Comparison of ENCODE assay signal across 23 cellular contexts in the genomic region with DNA sequence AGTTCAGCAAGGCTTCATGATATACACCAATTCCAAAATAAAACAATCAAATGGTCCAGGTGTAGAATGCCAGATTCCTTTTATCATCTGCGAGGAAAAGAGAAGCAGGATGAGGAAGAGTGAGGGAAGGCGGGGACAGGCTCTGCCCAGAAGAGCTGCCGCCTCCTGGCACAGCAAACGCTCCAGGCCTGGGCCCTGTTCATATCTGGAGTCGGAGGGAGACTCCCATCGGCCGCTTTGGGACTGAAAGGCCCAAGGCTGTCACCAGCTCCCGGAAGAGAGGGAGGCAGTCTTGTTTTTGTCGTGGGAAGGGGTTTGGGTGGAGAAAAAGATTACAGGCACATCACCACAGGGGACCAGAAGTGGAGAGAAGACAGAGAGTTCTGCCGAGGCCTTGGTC. TPM values are rescaled to one million over a fixed set of nuclear protein-coding genes. Genes with fewer than 3 reads are reported as not detected.
DNase-seq lines count a peak whose midpoint lies in the region; ATAC-seq and TF ChIP-seq lines count a peak whose summit lies in the region.
"Had no signal": no experiment of that assay in that cellular context is flagged by ENCODE, and none has a peak within 500 bp of the region (broad histone marks: within the 10 kb centered on the region; RNA-seq: fewer than 3 reads in every experiment).

No MANE protein-coding gene starts in this region.

- H3K27me3 Mint-ChIP-seq in activated CD4-positive, alpha-beta T cell treated with anti-CD3 and anti-CD28 coated beads, Interleukin-2, amount 10 ng/mL, durations not matched to agents 24 days and 14 days: no peaks in the 10 kb centered on the region
- no peaks in the 10 kb centered on the region for H3K27me3 Mint-ChIP-seq in central memory CD8-positive, alpha-beta T cell
- H3K27me3 Mint-ChIP-seq in type B pancreatic cell: no peaks in the 10 kb centered on the region
- H3K27me3 Mint-ChIP-seq: activated CD4-positive, alpha-beta memory T cell treated with anti-CD3 and anti-CD28 coated beads, Interleukin-2, amount 10 ng/mL, durations not matched to agents 7 days and 5 days had no signal

- H3K27ac Mint-ChIP-seq in activated CD4-positive, alpha-beta T cell treated with anti-CD3 and anti-CD28 coated beads, Interleukin-2, amount 10 ng/mL, durations not matched to agents 24 days and 14 days: peak overlapping the region; percentile 11
- H3K27ac Mint-ChIP-seq in central memory CD8-positive, alpha-beta T cell (ENCODE audit: low read depth): peak overlapping the region; percentile 19
- H3K27ac Mint-ChIP-seq in type B pancreatic cell: no peak overlapping the region
- H3K27ac Mint-ChIP-seq: activated T-helper 1 cell treated with anti-CD3 and anti-CD28 coated beads, Interleukin-12 subunit alpha, Interleukin-12 subunit beta, Interleukin-2, Interleukin-4 antibody, amounts not matched to agents 30 ng/mL and 10 ng/mL and 1 ng/mL, durations not matched to agents 14 hours and 24 hours and 36 hours had no signal

- H3K36me3 Mint-ChIP-seq in activated CD4-positive, alpha-beta T cell treated with anti-CD3 and anti-CD28 coated beads, Interleukin-2, amount 10 ng/mL, durations not matched to agents 24 days and 14 days (ENCODE audit: low read depth): peaks cover 39% of the 10 kb centered on the region
- peaks cover 40% of the 10 kb centered on the region for H3K36me3 Mint-ChIP-seq in central memory CD8-positive, alpha-beta T cell (ENCODE audit: insufficient read depth)
- H3K36me3 Mint-ChIP-seq in type B pancreatic cell: peaks cover 6% of the 10 kb centered on the region

- H3K4me3 ChIP-seq in HUES6 (ENCODE audit: low read depth, low read length): no peak overlapping the region
- H3K4me3 ChIP-seq in neutrophil (ENCODE audit: low read depth in 1 of 2, low read length in 1 of 2): no peak overlapping the region
- H3K4me3 ChIP-seq in aorta (ENCODE audit: low read length in 2 of 2): no peak overlapping the region
- H3K4me3 ChIP-seq: heart left ventricle, ovary had no signal

- intact Hi-C loops in activated CD4-positive, alpha-beta T cell treated with anti-CD3 and anti-CD28 coated beads, Interleukin-2, amount 10 ng/mL, durations not matched to agents 24 days and 14 days (cut with micrococcal nuclease): no loop called here
- intact Hi-C loops in aorta (cut with DNase I): no loop called here

- H3K27me3 ChIP-seq in HUES6 (ENCODE audit: control insufficient read depth, insufficient read depth, low read length): no peaks in the 10 kb centered on the region
- no peaks in the 10 kb centered on the region for H3K27me3 ChIP-seq in neutrophil
- H3K27me3 ChIP-seq in aorta (ENCODE audit: control insufficient read depth in 1 of 2, insufficient read depth in 2 of 2, low read length in 1 of 2): no peaks in the 10 kb centered on the region
- H3K27me3 ChIP-seq: heart left ventricle, ovary had no signal

- ATAC-seq in central memory CD8-positive, alpha-beta T cell (replicated peaks; ENCODE audit: extremely low read depth, poor library complexity, severe bottlenecking): no peak
- no peak for ATAC-seq in HG02885 (IDR thresholded peaks at IDR 0.05; ENCODE audit: poor library complexity, unreplicated experiment)
- ATAC-seq in aorta (ENCODE audit: low FRiP score): no peak
- ATAC-seq: heart left ventricle, Panc1 had no signal

- no peak overlapping the region for H3K9ac ChIP-seq in HUES6 (ENCODE audit: low read length)

- no peaks in the 10 kb centered on the region for H3K9me3 ChIP-seq in HUES6 (ENCODE audit: control insufficient read depth, insufficient read depth, low read depth, low read length)
- H3K9me3 ChIP-seq in neutrophil: no peaks in the 10 kb centered on the region
- no peaks in the 10 kb centered on the region for H3K9me3 ChIP-seq in aorta (ENCODE audit: control insufficient read depth, low read length)
- H3K9me3 ChIP-seq: heart left ventricle, ovary had no signal

- H3K4me3 Mint-ChIP-seq in activated CD4-positive, alpha-beta T cell treated with anti-CD3 and anti-CD28 coated beads, Interleukin-2, amount 10 ng/mL, durations not matched to agents 24 days and 14 days: no peak overlapping the region
- H3K4me3 Mint-ChIP-seq in central memory CD8-positive, alpha-beta T cell: no peak overlapping the region
- H3K4me3 Mint-ChIP-seq in type B pancreatic cell: no peak overlapping the region
- H3K4me3 Mint-ChIP-seq: activated CD4-positive, alpha-beta memory T cell treated with anti-CD3 and anti-CD28 coated beads, Interleukin-2, amount 10 ng/mL, durations not matched to agents 7 days and 5 days; activated T-helper 1 cell treated with anti-CD3 and anti-CD28 coated beads, Interleukin-12 subunit alpha, Interleukin-12 subunit beta, Interleukin-2, Interleukin-4 antibody, amounts not matched to agents 30 ng/mL and 10 ng/mL and 1 ng/mL, durations not matched to agents 14 hours and 24 hours and 36 hours had no signal

- H3K27ac ChIP-seq in HUES6 (ENCODE audit: low read depth, low read length) (0 out of 2 replicates have a peak overlapping the region, but pooled peaks have one; percentile 2), neutrophil (peak overlapping the region; percentile 69), aorta (ENCODE audit: low read depth in 1 of 2, low read length in 2 of 2) (no peak overlapping the region)
- H3K27ac ChIP-seq: ovary had no signal

- no peaks in the 10 kb centered on the region for H3K9me3 Mint-ChIP-seq in activated CD4-positive, alpha-beta T cell treated with anti-CD3 and anti-CD28 coated beads, Interleukin-2, amount 10 ng/mL, durations not matched to agents 24 days and 14 days
- H3K9me3 Mint-ChIP-seq in central memory CD8-positive, alpha-beta T cell: no peaks in the 10 kb centered on the region
- H3K9me3 Mint-ChIP-seq in type B pancreatic cell: no peaks in the 10 kb centered on the region
- H3K9me3 Mint-ChIP-seq: activated CD4-positive, alpha-beta memory T cell treated with anti-CD3 and anti-CD28 coated beads, Interleukin-2, amount 10 ng/mL, durations not matched to agents 7 days and 5 days; activated T-helper 1 cell treated with anti-CD3 and anti-CD28 coated beads, Interleukin-12 subunit alpha, Interleukin-12 subunit beta, Interleukin-2, Interleukin-4 antibody, amounts not matched to agents 30 ng/mL and 10 ng/mL and 1 ng/mL, durations not matched to agents 14 hours and 24 hours and 36 hours had no signal

- WGBS in aorta, 2 donors: 67 to 70% methylated on average over 10 of the region's 10 CpGs

- no peak for TF ChIP-seq CTCF in neutrophil (IDR thresholded peaks at IDR 0.05)
- no peak for TF ChIP-seq CTCF in type B pancreatic cell (conservative IDR thresholded peaks at IDR 0.05)

- H3K4me1 ChIP-seq in HUES6 (ENCODE audit: control insufficient read depth, insufficient read depth, low read length) (peaks cover 18% of the 10 kb centered on the region), neutrophil (ENCODE audit: control insufficient read depth in 1 of 2, insufficient read depth in 1 of 2, low read depth in 1 of 2, low read length in 1 of 2) (peaks cover 23 to 28% of the 10 kb centered on the region in 2 experiments), aorta (ENCODE audit: control insufficient read depth in 1 of 2, insufficient read depth in 2 of 2, low read length in 2 of 2) (no peaks in the 10 kb centered on the region)

- H3K36me3 ChIP-seq in HUES6 (ENCODE audit: control insufficient read depth, insufficient read depth, low read length): peaks cover 34% of the 10 kb centered on the region
- H3K36me3 ChIP-seq in neutrophil: peaks cover 60% of the 10 kb centered on the region
- H3K36me3 ChIP-seq in aorta (ENCODE audit: control insufficient read depth in 1 of 2, insufficient read depth in 2 of 2, low read length in 1 of 2): peaks cover 2% of the 10 kb centered on the region in 2 donors
- H3K36me3 ChIP-seq: ovary had no signal

- DNase-seq in activated CD4-positive, alpha-beta T cell treated with anti-CD3 and anti-CD28 coated beads, Interleukin-2, amount 10 ng/mL, durations not matched to agents 24 days and 14 days: no peak
- no peak for DNase-seq in activated CD4-positive, alpha-beta T cell treated with anti-CD3 and anti-CD28 coated beads for 1 hour
- DNase-seq in central memory CD8-positive, alpha-beta T cell (ENCODE audit: low spot score in 2 of 2): no peak
- DNase-seq in aorta (no peak), type B pancreatic cell (ENCODE audit: extremely low spot score, unreplicated experiment) (no peak)
- DNase-seq: 8988T; activated CD4-positive, alpha-beta memory T cell treated with anti-CD3 and anti-CD28 coated beads, Interleukin-2, amount 10 ng/mL, durations not matched to agents 7 days and 5 days; DMS79; heart left ventricle; islet precursor cell; KG1; midbrain; NCI-H1105; NCI-H69; ovary; stimulated activated CD4-positive, alpha-beta T cell treated with anti-CD3 and anti-CD28 coated beads, Interleukin-4, amount 100 ng/mL, for 24 hours; stimulated activated CD8-positive, alpha-beta memory T cell treated with anti-CD3 and anti-CD28 coated beads, Interleukin-4, amount 100 ng/mL, for 48 hours; trophoblast cell had no signal

- peaks cover 15% of the 10 kb centered on the region for H3K4me1 Mint-ChIP-seq in activated CD4-positive, alpha-beta T cell treated with anti-CD3 and anti-CD28 coated beads, Interleukin-2, amount 10 ng/mL, durations not matched to agents 24 days and 14 days
- H3K4me1 Mint-ChIP-seq in central memory CD8-positive, alpha-beta T cell: peaks cover 9% of the 10 kb centered on the region
- no peaks in the 10 kb centered on the region for H3K4me1 Mint-ChIP-seq in type B pancreatic cell (ENCODE audit: unreplicated experiment)

RNA-seq across cellular contexts. Expression of gene SLC25A19, which starts 29.0 kb away (rescaled TPM):
- total RNA-seq in activated CD4-positive, alpha-beta T cell treated with anti-CD3 and anti-CD28 coated beads, Interleukin-2, amount 10 ng/mL, durations not matched to agents 24 days and 14 days: 131 and 132 TPM in 2 replicates
- 10 to 100 TPM in 1 of 2 donors, 1 to 10 TPM in 1; 8.0 to 15.7 TPM for total RNA-seq in aorta
- 1 to 10 TPM; 5.0 to 7.8 TPM for polyA plus RNA-seq in aorta
- 17.0 and 17.8 TPM in 2 replicates for total RNA-seq in type B pancreatic cell (ENCODE audit: low replicate concordance)

RNA-seq across cellular contexts. Expression of gene MIF4GD, which starts 47.2 kb away (rescaled TPM):
- 45.9 and 48.7 TPM in 2 replicates for total RNA-seq in activated CD4-positive, alpha-beta T cell treated with anti-CD3 and anti-CD28 coated beads, Interleukin-2, amount 10 ng/mL, durations not matched to agents 24 days and 14 days
- total RNA-seq in aorta (10 to 100 TPM; 26.2 to 27.4 TPM), type B pancreatic cell (ENCODE audit: low replicate concordance) (11.9 and 16.6 TPM in 2 replicates)
- 10 to 100 TPM; 27.7 to 33.0 TPM for polyA plus RNA-seq in aorta

RNA-seq across cellular contexts. Expression of gene MRPS7, which starts 56.5 kb away (rescaled TPM):
- total RNA-seq in activated CD4-positive, alpha-beta T cell treated with anti-CD3 and anti-CD28 coated beads, Interleukin-2, amount 10 ng/mL, durations not matched to agents 24 days and 14 days: 121 and 127 TPM in 2 replicates
- total RNA-seq in aorta: 10 to 100 TPM; 24.6 to 26.6 TPM
- polyA plus RNA-seq in aorta: 10 to 100 TPM; 37.9 to 38.8 TPM
- total RNA-seq in type B pancreatic cell (ENCODE audit: low replicate concordance): 67.0 and 70.9 TPM in 2 replicates

RNA-seq across cellular contexts. Expression of gene GGA3, which starts 56.8 kb away (rescaled TPM):
- 84.2 and 86.9 TPM in 2 replicates for total RNA-seq in activated CD4-positive, alpha-beta T cell treated with anti-CD3 and anti-CD28 coated beads, Interleukin-2, amount 10 ng/mL, durations not matched to agents 24 days and 14 days
- total RNA-seq in aorta (10 to 100 TPM; 38.9 to 51.0 TPM), type B pancreatic cell (ENCODE audit: low replicate concordance) (49.7 and 64.4 TPM in 2 replicates)
- 10 to 100 TPM in 1 of 2 donors, 1 to 10 TPM in 1; 5.6 to 30.8 TPM for polyA plus RNA-seq in aorta

Comparison
In these comparisons a context has a peak if more than half of its experiments do, and no peak if none do; other contexts are left out.
1. H3K27ac ChIP-seq: peak in HUES6 (single experiment) and neutrophil (single experiment); none in aorta (0 of 2).